ENCODE assay signal across 2 cellular contexts in the genomic region with DNA sequence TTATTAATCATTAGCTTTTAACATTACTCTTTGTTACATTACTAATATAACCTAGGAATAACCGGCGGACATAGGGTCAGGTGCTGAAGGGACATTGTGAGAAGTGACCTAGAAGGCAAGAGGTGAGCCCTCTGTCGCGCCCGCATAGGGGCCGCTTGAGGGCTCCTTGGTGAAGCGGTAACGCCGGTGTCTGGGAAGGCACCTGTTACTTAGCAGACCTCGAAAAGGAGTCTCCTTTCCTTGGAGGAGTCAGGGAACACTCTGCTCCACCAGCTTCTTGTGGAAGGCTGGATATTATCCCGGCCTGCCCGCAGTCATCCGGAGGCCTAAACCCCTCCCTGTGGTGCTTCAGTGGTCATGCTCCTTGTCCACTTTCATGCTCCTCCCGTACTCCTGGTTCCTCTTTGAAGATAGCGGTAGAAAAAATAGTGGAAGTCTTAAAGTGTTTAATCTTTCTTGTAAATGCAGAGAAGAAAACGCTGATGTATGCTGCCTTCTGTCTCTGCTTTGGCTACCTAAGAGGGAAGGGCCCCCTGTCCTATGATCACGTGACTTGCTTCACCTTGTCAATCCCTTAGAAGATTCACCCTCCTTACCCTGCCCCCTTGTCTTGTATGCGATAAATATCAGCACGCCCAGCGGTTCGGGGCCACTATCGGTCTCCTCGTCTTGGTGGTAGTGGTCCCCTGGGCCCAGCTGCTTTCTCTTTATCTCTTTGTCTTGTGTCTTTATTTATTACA.
TF ChIP-seq lines count a peak whose summit lies in the region.
"Not testable (repeated sequence)": the region's sequence is repeated elsewhere in the genome, so short reads cannot be mapped to it uniquely, and the experiment has no call there.

No MANE protein-coding gene starts in this region.

TF ChIP-seq in K562, 482 proteins besides CTCF, POLR2A, EP300 and RAD21:
- TF ChIP-seq CBFA2T2 (conservative IDR thresholded peaks at IDR 0.05) (peak; percentile 62), TOE1 (IDR thresholded peaks at IDR 0.05; ENCODE audit: borderline replicate concordance) (peak; percentile 87), RAD51 (IDR thresholded peaks at IDR 0.05; ENCODE audit: borderline replicate concordance, low read depth) (peak; percentile 91)
- not testable (repeated sequence) for TF ChIP-seq TOE1 (CRISPR knock-in tag; IDR thresholded peaks at IDR 0.05; ENCODE audit: borderline replicate concordance, low read depth)
- TF ChIP-seq, protein P1, sequence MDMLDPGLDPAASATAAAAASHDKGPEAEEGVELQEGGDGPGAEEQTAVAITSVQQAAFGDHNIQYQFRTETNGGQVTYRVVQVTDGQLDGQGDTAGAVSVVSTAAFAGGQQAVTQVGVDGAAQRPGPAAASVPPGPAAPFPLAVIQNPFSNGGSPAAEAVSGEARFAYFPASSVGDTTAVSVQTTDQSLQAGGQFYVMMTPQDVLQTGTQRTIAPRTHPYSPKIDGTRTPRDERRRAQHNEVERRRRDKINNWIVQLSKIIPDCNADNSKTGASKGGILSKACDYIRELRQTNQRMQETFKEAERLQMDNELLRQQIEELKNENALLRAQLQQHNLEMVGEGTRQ (CRISPR knock-in tag; IDR thresholded peaks at IDR 0.05), result peak; percentile 33
- TF ChIP-seq, protein P2, sequence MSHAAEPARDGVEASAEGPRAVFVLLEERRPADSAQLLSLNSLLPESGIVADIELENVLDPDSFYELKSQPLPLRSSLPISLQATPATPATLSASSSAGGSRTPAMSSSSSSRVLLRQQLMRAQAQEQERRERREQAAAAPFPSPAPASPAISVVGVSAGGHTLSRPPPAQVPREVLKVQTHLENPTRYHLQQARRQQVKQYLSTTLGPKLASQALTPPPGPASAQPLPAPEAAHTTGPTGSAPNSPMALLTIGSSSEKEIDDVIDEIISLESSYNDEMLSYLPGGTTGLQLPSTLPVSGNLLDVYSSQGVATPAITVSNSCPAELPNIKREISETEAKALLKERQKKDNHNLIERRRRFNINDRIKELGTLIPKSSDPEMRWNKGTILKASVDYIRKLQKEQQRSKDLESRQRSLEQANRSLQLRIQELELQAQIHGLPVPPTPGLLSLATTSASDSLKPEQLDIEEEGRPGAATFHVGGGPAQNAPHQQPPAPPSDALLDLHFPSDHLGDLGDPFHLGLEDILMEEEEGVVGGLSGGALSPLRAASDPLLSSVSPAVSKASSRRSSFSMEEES (CRISPR knock-in tag; IDR thresholded peaks at IDR 0.05), result peak; percentile 89
- TF ChIP-seq, protein P3, sequence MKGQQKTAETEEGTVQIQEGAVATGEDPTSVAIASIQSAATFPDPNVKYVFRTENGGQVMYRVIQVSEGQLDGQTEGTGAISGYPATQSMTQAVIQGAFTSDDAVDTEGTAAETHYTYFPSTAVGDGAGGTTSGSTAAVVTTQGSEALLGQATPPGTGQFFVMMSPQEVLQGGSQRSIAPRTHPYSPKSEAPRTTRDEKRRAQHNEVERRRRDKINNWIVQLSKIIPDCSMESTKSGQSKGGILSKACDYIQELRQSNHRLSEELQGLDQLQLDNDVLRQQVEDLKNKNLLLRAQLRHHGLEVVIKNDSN (CRISPR knock-in tag; IDR thresholded peaks at IDR 0.05), result peak; percentile 62
TF ChIP-seq in K562: peak in this region for 6; not testable (repeated sequence) for 476.

TF ChIP-seq in HepG2, 621 proteins besides CTCF, POLR2A, EP300 and RAD21:
- TF ChIP-seq RAD51 (IDR thresholded peaks at IDR 0.05; ENCODE audit: borderline replicate concordance), result peak; percentile 75
- TF ChIP-seq, protein P1 (IDR thresholded peaks at IDR 0.05; ENCODE audit: low read depth, low read length), result peak; percentile 59
- TF ChIP-seq, protein P1 (CRISPR knock-in tag; IDR thresholded peaks at IDR 0.05; ENCODE audit: borderline replicate concordance), result not testable (repeated sequence)
